In the genomic region with DNA sequence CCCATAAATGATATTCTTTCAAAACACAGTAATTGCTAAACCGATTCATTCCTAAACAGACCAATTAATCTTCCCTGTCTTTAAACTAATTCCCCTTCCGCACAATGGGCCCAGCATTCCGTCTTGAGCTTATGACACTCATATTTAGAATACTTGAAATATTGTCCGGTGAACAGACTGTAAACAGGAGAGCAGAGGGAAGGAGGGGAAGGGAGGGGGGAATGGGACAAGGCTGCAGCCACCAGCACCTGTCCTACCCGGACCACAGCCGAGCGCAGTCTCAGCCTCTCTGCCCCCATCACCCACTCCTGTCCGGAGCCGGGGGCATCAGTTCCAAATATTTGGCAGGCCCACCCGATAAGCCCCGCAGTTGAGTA, we compare ENCODE assay signal across 16 cellular contexts.
DNase-seq lines count a peak whose midpoint lies in the region; ATAC-seq, FAIRE-seq and TF ChIP-seq lines count a peak whose summit lies in the region.
"Had no signal": no experiment of that assay in that cellular context is flagged by ENCODE, and none has a peak within 500 bp of the region (broad histone marks: within the 10 kb centered on the region; RNA-seq: fewer than 3 reads in every experiment).

No MANE protein-coding gene starts in this region.

- no peak overlapping the region for H3K9ac ChIP-seq in H1 (replicated peaks in 1 of 4; ENCODE audit: extremely low read depth in 1 of 4, low read depth in 3 of 4, low read length in 3 of 4)

- H2BK12ac ChIP-seq in H1 (ENCODE audit: low read depth, low read length), result no peak overlapping the region

- H4K8ac ChIP-seq in H1 (ENCODE audit: extremely low read depth, insufficient read depth, low read length), result 0 out of 2 replicates have a peak overlapping the region, but pooled peaks have one; percentile 57

- H3K4me2 ChIP-seq in H1 (ENCODE audit: insufficient read depth in 1 of 2, low read depth in 2 of 2, low read length in 2 of 2), result no peak overlapping the region
- H3K4me2 ChIP-seq: smooth muscle cell had no signal

- H3K4me3 ChIP-seq in H1 (ENCODE audit: extremely low read depth in 1 of 4, insufficient read depth in 2 of 4, low read depth in 3 of 4, low read length in 4 of 4) (no peak overlapping the region), mucosa of descending colon (no peak overlapping the region), thoracic aorta (no peak overlapping the region)
- H3K4me3 ChIP-seq: smooth muscle cell, tibial artery had no signal

- no peaks in the 10 kb centered on the region for H3K79me1 ChIP-seq in H1 (ENCODE audit: low read depth, low read length)

- 84% methylated on average over 11 of the region's 11 CpGs; no CpG with 5 or more reads in 1 of the 2 experiments for WGBS in H1 (ENCODE audit: extremely low coverage in 1 of 2, insufficient coverage in 1 of 2, insufficient read length in 1 of 2, insufficient replicate concordance in 2 of 2, low coverage in 1 of 2, low lambda C conversion rate in 2 of 2, missing lambda C conversion rate in 1 of 2), 2 experiments

- H3K27me3 ChIP-seq in H1 (replicated peaks in 1 of 4; ENCODE audit: control insufficient read depth in 3 of 4, extremely low read depth in 1 of 4, insufficient read depth in 3 of 4, low read length in 3 of 4) (no peaks in the 10 kb centered on the region), thoracic aorta (replicated peaks; ENCODE audit: insufficient read depth) (no peaks in the 10 kb centered on the region)
- H3K27me3 ChIP-seq: tibial artery had no signal

- POLR2A ChIA-PET in H1 (lab: Charles Lee; ENCODE audit: partially characterized antibody), result no interaction called here

- TF ChIP-seq RAD21 in H1 (IDR thresholded peaks at IDR 0.05 in 1 of 2, conservative IDR thresholded peaks at IDR 0.05 in 1 of 2; ENCODE audit: low read depth in 2 of 2, low read length in 2 of 2), result no peak

- no peak overlapping the region for H2BK15ac ChIP-seq in H1 (ENCODE audit: low read length)

- H2AFZ ChIP-seq in H1 (ENCODE audit: low read length), result no peak overlapping the region

- no peak overlapping the region for H3K27ac ChIP-seq in H1 (ENCODE audit: low read depth, low read length)
- H3K27ac ChIP-seq in thoracic aorta, result peak overlapping the region; percentile 36 to 60
- H3K27ac ChIP-seq: tibial artery had no signal

- H2AK5ac ChIP-seq in H1 (ENCODE audit: low read depth, low read length), result no peak overlapping the region

- H3K14ac ChIP-seq in H1 (ENCODE audit: insufficient read length), result no peak overlapping the region

- no peaks in the 10 kb centered on the region for H3K79me2 ChIP-seq in H1 (ENCODE audit: control insufficient read depth in 1 of 2, insufficient read depth in 2 of 2, low read length in 2 of 2)

- H3K36me3 ChIP-seq in H1 (ENCODE audit: control insufficient read depth in 2 of 4, insufficient read depth in 4 of 4, low read length in 3 of 4), result no peaks in the 10 kb centered on the region
- H3K36me3 ChIP-seq in mucosa of descending colon (ENCODE audit: low read depth), result no peaks in the 10 kb centered on the region
- H3K36me3 ChIP-seq in thoracic aorta, result no peaks in the 10 kb centered on the region
- H3K36me3 ChIP-seq: tibial artery had no signal

- intact Hi-C loops in mucosa of descending colon (cut with DNase I, micrococcal nuclease), result no loop called here

- H3K9me3 ChIP-seq in H1 (ENCODE audit: insufficient read depth in 2 of 2, low read depth in 1 of 2, low read length in 1 of 2), result no peaks in the 10 kb centered on the region
- H3K9me3 ChIP-seq in mucosa of descending colon, result no peaks in the 10 kb centered on the region
- H3K9me3 ChIP-seq in thoracic aorta, result no peaks in the 10 kb centered on the region
- H3K9me3 ChIP-seq: tibial artery had no signal

- no peak overlapping the region for H2BK20ac ChIP-seq in H1 (ENCODE audit: low read length)

- TF ChIP-seq CTCF in H1 (IDR thresholded peaks at IDR 0.05; ENCODE audit: control extremely low read depth in 1 of 3, insufficient read depth in 1 of 3, low read depth in 1 of 3, low read length in 3 of 3), result no peak
- no peak for TF ChIP-seq CTCF in mucosa of descending colon (IDR thresholded peaks at IDR 0.05)
- no peak for TF ChIP-seq CTCF in thoracic aorta (IDR thresholded peaks at IDR 0.05)

- no peak overlapping the region for H3K18ac ChIP-seq in H1 (ENCODE audit: extremely low read depth, low read length)

- H3K23me2 ChIP-seq in H1 (ENCODE audit: low read depth, low read length), result no peaks in the 10 kb centered on the region

- FAIRE-seq in H1 (lab: Jason Lieb, UNC), result no peak
- FAIRE-seq: A204.1 had no signal

- DNase-seq in DMS79 treated with DMSO at 0.1 percent for 48 hours (lab: John Stamatoyannopoulos, UW) (peak; percentile 11), DMS79 (lab: John Stamatoyannopoulos, UW) (no peak), H1 (ENCODE audit: low read depth in 1 of 2, low spot score in 2 of 2) (no peak), mucosa of descending colon (no peak), thoracic aorta (ENCODE audit: low spot score) (no peak), HPDE6-E6E7 (ENCODE audit: extremely low spot score) (no peak)
- DNase-seq: central memory CD4-positive, alpha-beta T cell; effector memory CD4-positive, alpha-beta T cell; SHP77 treated with DMSO at 0.1 percent for 48 hours; tibial artery had no signal

- H3K56ac ChIP-seq in H1 (replicated peaks; ENCODE audit: insufficient read length, low read depth, low read length), result no peak overlapping the region

- TF ChIP-seq EP300 in H1 (IDR thresholded peaks at IDR 0.05; ENCODE audit: borderline replicate concordance in 1 of 2, low read depth in 2 of 2, low read length in 2 of 2), result no peak

- no peak overlapping the region for H3K23ac ChIP-seq in H1 (ENCODE audit: insufficient read length)

- no peak overlapping the region for H4K5ac ChIP-seq in H1 (ENCODE audit: insufficient read length, low read depth, low read length)

- no peaks in the 10 kb centered on the region for H4K20me1 ChIP-seq in H1 (replicated peaks in 1 of 2; ENCODE audit: control insufficient read depth in 1 of 2, insufficient read depth in 2 of 2, low read length in 2 of 2)

- H2BK5ac ChIP-seq in H1 (ENCODE audit: low read depth, low read length), result no peak overlapping the region

- H4K91ac ChIP-seq in H1 (replicated peaks; ENCODE audit: insufficient read length, low read length), result no peak overlapping the region

- no peak overlapping the region for H2BK120ac ChIP-seq in H1 (replicated peaks; ENCODE audit: low read depth, low read length)

- CTCF ChIA-PET in H1 (lab: Charles Lee; ENCODE audit: partially characterized antibody), result interaction anchor here (0.7 to 7.2 kb wide), 10 partner anchors 8 to 188 kb away, joined by 3 to 107 read pairs (median 5); no protein-coding TSS in a partner anchor

- H3K4ac ChIP-seq in H1 (replicated peaks; ENCODE audit: insufficient read length, low read depth, low read length), result no peak overlapping the region

- H3K4me1 ChIP-seq in H1 (replicated peaks in 1 of 4; ENCODE audit: control insufficient read depth in 3 of 4, insufficient read depth in 4 of 4, low read length in 3 of 4) (no peaks in the 10 kb centered on the region), mucosa of descending colon (ENCODE audit: low read depth) (peaks cover 24% of the 10 kb centered on the region), thoracic aorta (ENCODE audit: control insufficient read depth in 1 of 2, low read depth in 2 of 2) (peaks cover 4 to 41% of the 10 kb centered on the region in 2 donors)

- ATAC-seq in mucosa of descending colon (peak; percentile 36), thoracic aorta (ENCODE audit: insufficient number of reproducible peaks, low FRiP score, low read depth) (no peak), HG02763 (IDR thresholded peaks at IDR 0.05; ENCODE audit: unreplicated experiment) (no peak), GM21390 (IDR thresholded peaks at IDR 0.05; ENCODE audit: unreplicated experiment) (no peak)
- ATAC-seq: activated CD4-positive, CD25-positive, alpha-beta regulatory T cell treated with anti-CD3 and anti-CD28 coated beads, Interleukin-2, amount 50 U/mL, for 24 hours; activated T-helper 17 cell treated with anti-CD3 and anti-CD28 coated beads, Interleukin-2, amount 50 U/mL, for 72 hours had no signal

- no peak for TF ChIP-seq POLR2A in H1 (IDR thresholded peaks at IDR 0.05; ENCODE audit: control extremely low read depth in 1 of 2, low read depth in 2 of 2, low read length in 2 of 2)

TF ChIP-seq in H1, 55 proteins besides CTCF, POLR2A, EP300 and RAD21:
- TF ChIP-seq NANOG (IDR thresholded peaks at IDR 0.05; ENCODE audit: insufficient read depth, low read depth, low read length, poor library complexity, severe bottlenecking) (no peak), POU5F1 (IDR thresholded peaks at IDR 0.05; ENCODE audit: low read depth, low read length) (no peak), NRF1 (IDR thresholded peaks at IDR 0.05; ENCODE audit: low read depth, low read length) (no peak), E2F6 (IDR thresholded peaks at IDR 0.05) (no peak)
